Comparison of ENCODE assay signal across 35 cellular contexts in genomic region chrX:105648732-105649131, GRCh38.
"Had no signal": no experiment of that assay in that cellular context is flagged by ENCODE, and none has a peak within 500 bp of the region (broad histone marks: within the 10 kb centered on the region; RNA-seq: fewer than 3 reads in every experiment).

No MANE protein-coding gene starts in this region.

- H3K36me3 Mint-ChIP-seq: activated CD8-positive, alpha-beta memory T cell treated with anti-CD3 and anti-CD28 coated beads, Interleukin-2, amount 10 ng/mL, durations not matched to agents 7 days and 5 days; activated naive CD8-positive, alpha-beta T cell treated with anti-CD3 and anti-CD28 coated beads for 36 hours had no signal

- H3K27me3 ChIP-seq: ascending aorta, body of pancreas, Peyer's patch had no signal

- H3K4me1 Mint-ChIP-seq: activated CD4-positive, alpha-beta memory T cell treated with anti-CD3 and anti-CD28 coated beads, Interleukin-2, amount 10 ng/mL, durations not matched to agents 7 days and 5 days; activated CD8-positive, alpha-beta memory T cell treated with anti-CD3 and anti-CD28 coated beads, Interleukin-2, amount 10 ng/mL, durations not matched to agents 7 days and 5 days; activated naive CD8-positive, alpha-beta T cell treated with anti-CD3 and anti-CD28 coated beads for 36 hours; activated T-helper 17 cell treated with anti-CD3 and anti-CD28 coated beads, Interleukin-2, amount 50 U/mL, for 72 hours had no signal

- H3K4me3 ChIP-seq: ascending aorta, body of pancreas, breast epithelium, Peyer's patch had no signal

- H3K27ac Mint-ChIP-seq: activated CD4-positive, alpha-beta memory T cell treated with anti-CD3 and anti-CD28 coated beads, Interleukin-2, amount 10 ng/mL, durations not matched to agents 7 days and 5 days; activated CD8-positive, alpha-beta memory T cell treated with anti-CD3 and anti-CD28 coated beads, Interleukin-2, amount 10 ng/mL, durations not matched to agents 7 days and 5 days; activated naive CD8-positive, alpha-beta T cell treated with anti-CD3 and anti-CD28 coated beads for 36 hours; activated T-cell treated with anti-CD3 and anti-CD28 coated beads, Interleukin-2, amount 50 U/mL, for 72 hours; activated T-helper 17 cell treated with anti-CD3 and anti-CD28 coated beads, Interleukin-2, amount 50 U/mL, for 72 hours had no signal

- DNase-seq: activated CD4-positive, alpha-beta memory T cell treated with anti-CD3 and anti-CD28 coated beads, Interleukin-2, amount 10 ng/mL, durations not matched to agents 7 days and 5 days; activated CD4-positive, alpha-beta T cell treated with anti-CD3 and anti-CD28 coated beads for 1 hour; activated CD4-positive, alpha-beta T cell treated with anti-CD3 and anti-CD28 coated beads for 48 hours; activated CD4-positive, CD25-positive, alpha-beta regulatory T cell; activated CD8-positive, alpha-beta memory T cell treated with anti-CD3 and anti-CD28 coated beads for 24 hours; activated CD8-positive, alpha-beta memory T cell treated with anti-CD3 and anti-CD28 coated beads, Interleukin-2, amount 10 ng/mL, durations not matched to agents 7 days and 5 days; activated CD8-positive, alpha-beta memory T cell treated with anti-CD3 and anti-CD28 coated beads, Interleukin-2, amount 50 U/mL, for 48 hours; activated effector memory CD4-positive, alpha-beta T cell treated with anti-CD3 and anti-CD28 coated beads, Interleukin-2, amount 50 U/mL, for 16 hours; activated naive CD4-positive, alpha-beta T cell; activated naive CD4-positive, alpha-beta T cell treated with anti-CD3 and anti-CD28 coated beads, Interleukin-2, amount 50 U/mL, for 16 hours; activated naive CD8-positive, alpha-beta T cell treated with anti-CD3 and anti-CD28 coated beads for 36 hours; activated T-cell treated with anti-CD3 and anti-CD28 coated beads, Interleukin-2, amount 50 U/mL, for 1 hour; activated T-cell treated with anti-CD3 and anti-CD28 coated beads, Interleukin-2, amount 50 U/mL, for 72 hours; amniotic stem cell; body of pancreas; NCI-H1105; NCI-H1417 treated with DMSO at 0.1 percent for 48 hours; NCI-H187 treated with DMSO at 0.1 percent for 48 hours; NCI-H2081; NCI-H510A; NCI-H526; NCI-H748 treated with DMSO at 0.1 percent for 48 hours; NK-92 treated with Interleukin-12 subunit alpha and Interleukin-12 subunit beta, amount 100 ng/mL, for 24 hours; PC-3; Peyer's patch; RPMI8226; SIG-M5; SW 1271; T-helper 1 cell; T-helper 2 cell; T-helper 9 cell had no signal

- H3K4me3 Mint-ChIP-seq: activated CD4-positive, alpha-beta memory T cell treated with anti-CD3 and anti-CD28 coated beads, Interleukin-2, amount 10 ng/mL, durations not matched to agents 7 days and 5 days; activated CD8-positive, alpha-beta memory T cell treated with anti-CD3 and anti-CD28 coated beads, Interleukin-2, amount 10 ng/mL, durations not matched to agents 7 days and 5 days; activated naive CD8-positive, alpha-beta T cell treated with anti-CD3 and anti-CD28 coated beads for 36 hours; activated T-cell treated with anti-CD3 and anti-CD28 coated beads, Interleukin-2, amount 50 U/mL, for 72 hours; activated T-helper 17 cell treated with anti-CD3 and anti-CD28 coated beads, Interleukin-2, amount 50 U/mL, for 72 hours had no signal

- H3K27ac ChIP-seq: ascending aorta, body of pancreas, breast epithelium, Peyer's patch, VCaP had no signal

- H3K9me3 Mint-ChIP-seq: activated CD4-positive, alpha-beta memory T cell treated with anti-CD3 and anti-CD28 coated beads, Interleukin-2, amount 10 ng/mL, durations not matched to agents 7 days and 5 days; activated T-helper 17 cell treated with anti-CD3 and anti-CD28 coated beads, Interleukin-2, amount 50 U/mL, for 72 hours had no signal

- H3K9me3 ChIP-seq: ascending aorta, body of pancreas, breast epithelium, Peyer's patch had no signal

- H3K36me3 ChIP-seq: ascending aorta, breast epithelium, Peyer's patch had no signal

- H3K4me1 ChIP-seq: ascending aorta, body of pancreas, breast epithelium, Peyer's patch had no signal

- H3K27me3 Mint-ChIP-seq: activated CD4-positive, alpha-beta memory T cell treated with anti-CD3 and anti-CD28 coated beads, Interleukin-2, amount 10 ng/mL, durations not matched to agents 7 days and 5 days; activated CD8-positive, alpha-beta memory T cell treated with anti-CD3 and anti-CD28 coated beads, Interleukin-2, amount 10 ng/mL, durations not matched to agents 7 days and 5 days; activated naive CD8-positive, alpha-beta T cell treated with anti-CD3 and anti-CD28 coated beads for 36 hours; activated T-helper 17 cell treated with anti-CD3 and anti-CD28 coated beads, Interleukin-2, amount 50 U/mL, for 72 hours had no signal
